In genomic region chr17:76252040-76252954, GRCh38 we compare ENCODE assay signal across 8 cellular contexts. TPM values are rescaled to one million over a fixed set of nuclear protein-coding genes. Genes with fewer than 3 reads are reported as not detected.
DNase-seq lines count a peak whose midpoint lies in the region; ATAC-seq and TF ChIP-seq lines count a peak whose summit lies in the region.

No MANE protein-coding gene starts in this region.

- in situ Hi-C loops in gastrocnemius medialis (cut with MboI; ENCODE audit: low sequenced_read_pairs in 4 of 4), result loop anchor here in 1 of 4 donors (5.0 kb wide), 1 partner anchor 45 kb away; no protein-coding TSS in a partner anchor

- H3K27me3 Mint-ChIP-seq in activated T-cell treated with anti-CD3 and anti-CD28 coated beads, Interleukin-2, amount 50 U/mL, for 72 hours (ENCODE audit: low read depth), result no peaks in the 10 kb centered on the region

- peak; percentile 68 to 78 for ATAC-seq in activated T-cell treated with anti-CD3 and anti-CD28 coated beads, Interleukin-2, amount 50 U/mL, for 72 hours (replicated peaks in 1 of 2)
- ATAC-seq in Right ventricle myocardium inferior, result peak; percentile 68
- peak; percentile 85 to 88 for ATAC-seq in gastrocnemius medialis
- ATAC-seq in GM18868 (IDR thresholded peaks at IDR 0.05; ENCODE audit: unreplicated experiment), result no peak
- no peak for ATAC-seq in GM21786 (IDR thresholded peaks at IDR 0.05; ENCODE audit: unreplicated experiment)

- H3K4me3 ChIP-seq in GM08714 (ENCODE audit: low read length) (peak overlapping the region; percentile 29; the same call in 1 of the 2 replicates), gastrocnemius medialis (peak overlapping the region in 1 of 4 donors; percentile 4)

- H3K4me1 Mint-ChIP-seq in activated T-cell treated with anti-CD3 and anti-CD28 coated beads, Interleukin-2, amount 50 U/mL, for 72 hours (ENCODE audit: low read depth), result peaks cover 72% of the 10 kb centered on the region

- no peaks in the 10 kb centered on the region for H3K9me3 ChIP-seq in gastrocnemius medialis

- DNase-seq in HT1080 (ENCODE audit: low read depth), result peak; percentile 82
- peak; percentile 52 to 67 for DNase-seq in activated T-cell treated with anti-CD3 and anti-CD28 coated beads, Interleukin-2, amount 50 U/mL, for 72 hours
- DNase-seq in Right ventricle myocardium inferior (ENCODE audit: missing footprints), result peak; percentile 84
- DNase-seq in gastrocnemius medialis, result peak; percentile 95 to 97
- DNase-seq in OCI-M2 (lab: John Stamatoyannopoulos, UW; ENCODE audit: unreplicated experiment), result no peak

- peak; percentile 60 to 72 for TF ChIP-seq POLR2A in gastrocnemius medialis (IDR thresholded peaks at IDR 0.05)

- H3K27ac ChIP-seq in gastrocnemius medialis, result peak overlapping the region; percentile 90 to 97 (median 94)

- peak overlapping the region; percentile 80 to 88 for H3K4me3 Mint-ChIP-seq in activated T-cell treated with anti-CD3 and anti-CD28 coated beads, Interleukin-2, amount 50 U/mL, for 72 hours

- no peaks in the 10 kb centered on the region for H3K27me3 ChIP-seq in gastrocnemius medialis

- intact Hi-C loops in Right ventricle myocardium inferior (cut with DNase I), result no loop called here
- intact Hi-C loops in gastrocnemius medialis (cut with DNase I; ENCODE audit: low total_unique reads), result no loop called here

- peaks cover 1 to 2% of the 10 kb centered on the region in 2 donors for H3K36me3 Mint-ChIP-seq in activated T-cell treated with anti-CD3 and anti-CD28 coated beads, Interleukin-2, amount 50 U/mL, for 72 hours (ENCODE audit: insufficient read depth in 2 of 2)

- peaks cover 49 to 52% of the 10 kb centered on the region in 2 donors for H3K4me1 ChIP-seq in gastrocnemius medialis

- H3K9me3 Mint-ChIP-seq in activated T-cell treated with anti-CD3 and anti-CD28 coated beads, Interleukin-2, amount 50 U/mL, for 72 hours, result no peaks in the 10 kb centered on the region

- TF ChIP-seq CTCF in gastrocnemius medialis (IDR thresholded peaks at IDR 0.05 in 4 of 5, conservative IDR thresholded peaks at IDR 0.05 in 1 of 5), result no peak

- H3K27ac Mint-ChIP-seq in activated T-cell treated with anti-CD3 and anti-CD28 coated beads, Interleukin-2, amount 50 U/mL, for 72 hours, result peak overlapping the region; percentile 94

- H3K36me3 ChIP-seq in gastrocnemius medialis, result no peaks in the 10 kb centered on the region

RNA-seq across cellular contexts. Expression of gene RNF157, which starts 12.0 kb away (rescaled TPM):
- total RNA-seq in HT1080 (2014; rRNA removed; shearing (Covaris generic)), result 0.10 and 0.23 TPM in 2 replicates
- polyA plus RNA-seq in HT1080 (2015; cell fraction: cytosol; rRNA removed), result 0.53 and 2.0 TPM in 2 replicates
- polyA plus RNA-seq in HT1080 (2015; cell fraction: nucleus; rRNA removed), result 0.39 and 0.78 TPM in 2 replicates
- total RNA-seq in activated T-cell treated with anti-CD3 and anti-CD28 coated beads, Interleukin-2, amount 50 U/mL, for 72 hours, result 100 to 1,000 TPM in 1 of 2 donors, 10 to 100 TPM in 1; 91.9 to 100 TPM
- 19.4 TPM for total RNA-seq in Right ventricle myocardium inferior
- total RNA-seq in gastrocnemius medialis, result 100 to 1,000 TPM in 1 of 4 donors, 10 to 100 TPM in 3; 50.5 to 142 (median 85.3) TPM

RNA-seq across cellular contexts. Expression of gene UBALD2, which starts 12.9 kb away (rescaled TPM):
- total RNA-seq in HT1080 (2014; rRNA removed; shearing (Covaris generic)), result 42.5 and 65.9 TPM in 2 replicates
- polyA plus RNA-seq in HT1080 (2015; cell fraction: cytosol; rRNA removed), result 48.3 and 65.5 TPM in 2 replicates
- 24.9 and 30.8 TPM in 2 replicates for polyA plus RNA-seq in HT1080 (2015; cell fraction: nucleus; rRNA removed)
- 100 to 1,000 TPM; 629 to 707 TPM for total RNA-seq in activated T-cell treated with anti-CD3 and anti-CD28 coated beads, Interleukin-2, amount 50 U/mL, for 72 hours
- total RNA-seq in Right ventricle myocardium inferior (30.4 TPM), gastrocnemius medialis (100 to 1,000 TPM in 1 of 4 donors, 10 to 100 TPM in 3; 28.9 to 151 (median 52.2) TPM)

RNA-seq across cellular contexts. Expression of gene QRICH2, which starts 55.8 kb away (rescaled TPM):
- total RNA-seq in HT1080 (2014; rRNA removed; shearing (Covaris generic)), result 1.5 and 1.6 TPM in 2 replicates
- 0.08 and 0.15 TPM in 2 replicates for polyA plus RNA-seq in HT1080 (2015; cell fraction: cytosol; rRNA removed)
- polyA plus RNA-seq in HT1080 (2015; cell fraction: nucleus; rRNA removed), result 1.1 and 1.5 TPM in 2 replicates
- 1 to 10 TPM; 3.1 to 4.5 TPM for total RNA-seq in activated T-cell treated with anti-CD3 and anti-CD28 coated beads, Interleukin-2, amount 50 U/mL, for 72 hours
- total RNA-seq in Right ventricle myocardium inferior (3.6 TPM), gastrocnemius medialis (1 to 10 TPM in 3 of 4 donors, under 1 TPM in 1; 0.59 to 2.4 (median 1.1) TPM)

Comparison
In these comparisons a context has a peak if more than half of its experiments do, and no peak if none do; other contexts are left out.
1. ATAC-seq: peak in activated T-cell treated with anti-CD3 and anti-CD28 coated beads, Interleukin-2, amount 50 U/mL, for 72 hours (2 of 2), Right ventricle myocardium inferior (single experiment) and gastrocnemius medialis (2 of 2); none in GM18868 (single experiment) and GM21786 (single experiment).
2. RNA of gene RNF157, which starts 12.0 kb away (total RNA-seq): 91.9 to 100 TPM in activated T-cell treated with anti-CD3 and anti-CD28 coated beads, Interleukin-2, amount 50 U/mL, for 72 hours, 50.5 to 142 TPM in gastrocnemius medialis and 19.4 TPM in Right ventricle myocardium inferior (single experiment); 0.10 to 0.23 TPM in HT1080; every median in the first group is over 10 times any median in the second.